8 cellular contexts compared by ENCODE assay signal in genomic region chr1:23742670-23743286, GRCh38. TPM values are rescaled to one million over a fixed set of nuclear protein-coding genes. Genes with fewer than 3 reads are reported as not detected.
A peak's percentile ranks its signal among the peaks of the same experiment; 100 is the strongest.
DNase-seq lines count a peak whose midpoint lies in the region; ATAC-seq and TF ChIP-seq lines count a peak whose summit lies in the region.

No MANE protein-coding gene starts in this region.

- H3K9me3 Mint-ChIP-seq in activated B cell treated with CpG ODN at 0.5 μM for 24 hours (no peaks in the 10 kb centered on the region), osteocyte (ENCODE audit: unreplicated experiment) (no peaks in the 10 kb centered on the region)

- no peak for TF ChIP-seq CTCF in activated B cell treated with CpG ODN at 0.5 μM for 24 hours (IDR thresholded peaks at IDR 0.05)
- TF ChIP-seq CTCF in fibroblast of mammary gland (conservative IDR thresholded peaks at IDR 0.05; ENCODE audit: control insufficient read depth, insufficient read depth, low read depth, low read length) = no peak
- TF ChIP-seq CTCF in osteocyte (IDR thresholded peaks at IDR 0.05) = no peak

- DNase-seq in NCI-H1694 (lab: John Stamatoyannopoulos, UW) = peak; percentile 5
- DNase-seq in NCI-H1694 treated with DMSO at 0.1 percent for 48 hours (lab: John Stamatoyannopoulos, UW) = no peak
- DNase-seq in activated B cell treated with CpG ODN at 0.5 μM for 24 hours = no peak
- no peak for DNase-seq in fibroblast of mammary gland (ENCODE audit: low read depth)
- DNase-seq in osteocyte (ENCODE audit: extremely low spot score, unreplicated experiment) = no peak
- no peak for DNase-seq in GOT3 (lab: John Stamatoyannopoulos, UW)

- CTCF ChIA-PET in activated B cell treated with CpG ODN at 0.5 μM for 24 hours (lab: Charles Lee) = interaction anchor here (0.9 to 4.7 kb wide), 6 partner anchors 9 to 108 kb away, joined by 3 to 40 read pairs (median 4); partner anchors contain the start of gene RPL11

- ATAC-seq in HG03064 (IDR thresholded peaks at IDR 0.05; ENCODE audit: low read depth, unreplicated experiment) (peak; percentile 13), activated B cell treated with CpG ODN at 0.5 μM for 24 hours (ENCODE audit: low read depth) (peak; percentile 36), GM19452 (IDR thresholded peaks at IDR 0.05; ENCODE audit: unreplicated experiment) (no peak)

- H3K4me3 ChIP-seq in fibroblast of mammary gland (ENCODE audit: control insufficient read depth, low read depth, low read length) = peak overlapping the region; percentile 82

- POLR2A ChIA-PET in activated B cell treated with CpG ODN at 0.5 μM for 24 hours (lab: Charles Lee) = interaction anchor here (0.6 to 10.6 kb wide), 12 partner anchors 8 to 1505 kb away, joined by 3 to 229 read pairs (median 4); partner anchors contain the start of genes GALE, RPL11, RSRP1 and SYF2

- peak overlapping the region; percentile 88 for H3K27ac Mint-ChIP-seq in activated B cell treated with CpG ODN at 0.5 μM for 24 hours
- H3K27ac Mint-ChIP-seq in osteocyte (ENCODE audit: unreplicated experiment) = peak overlapping the region; percentile 88

- H3K4me1 Mint-ChIP-seq in activated B cell treated with CpG ODN at 0.5 μM for 24 hours (peaks cover 48% of the 10 kb centered on the region), osteocyte (ENCODE audit: unreplicated experiment) (peaks cover 35% of the 10 kb centered on the region)

- intact Hi-C loops in activated B cell treated with CpG ODN at 0.5 μM for 24 hours (cut with micrococcal nuclease) = loop anchor here (1.0 kb wide), 3 partner anchors 14 to 51 kb away; partner anchors contain the start of gene RPL11

- H3K36me3 Mint-ChIP-seq in activated B cell treated with CpG ODN at 0.5 μM for 24 hours (ENCODE audit: low read depth) (peaks cover 29% of the 10 kb centered on the region), osteocyte (ENCODE audit: unreplicated experiment) (peaks cover 4% of the 10 kb centered on the region)

- no peaks in the 10 kb centered on the region for H3K27me3 Mint-ChIP-seq in activated B cell treated with CpG ODN at 0.5 μM for 24 hours
- no peaks in the 10 kb centered on the region for H3K27me3 Mint-ChIP-seq in osteocyte (ENCODE audit: unreplicated experiment)

- peak overlapping the region; percentile 90 for H3K4me3 Mint-ChIP-seq in activated B cell treated with CpG ODN at 0.5 μM for 24 hours
- H3K4me3 Mint-ChIP-seq in osteocyte (ENCODE audit: unreplicated experiment) = peak overlapping the region; percentile 82

RNA-seq across cellular contexts. Expression of gene ELOA, which starts 0.5 kb away (rescaled TPM):
- 70.2 and 72.6 TPM in 2 replicates for total RNA-seq in activated B cell treated with CpG ODN at 0.5 μM for 24 hours
- total RNA-seq in osteocyte = 41.4 and 47.0 TPM in 2 replicates

RNA-seq across cellular contexts. Expression of gene PITHD1, which starts 35.4 kb away (rescaled TPM):
- total RNA-seq in activated B cell treated with CpG ODN at 0.5 μM for 24 hours (58.7 and 63.3 TPM in 2 replicates), osteocyte (42.4 and 44.3 TPM in 2 replicates)

RNA-seq across cellular contexts. Expression of gene LYPLA2, which starts 48.2 kb away (rescaled TPM):
- total RNA-seq in activated B cell treated with CpG ODN at 0.5 μM for 24 hours = 75.8 and 81.6 TPM in 2 replicates
- 39.2 and 39.9 TPM in 2 replicates for total RNA-seq in osteocyte

RNA-seq across cellular contexts. Expression of gene RPL11, which starts 51.2 kb away (rescaled TPM):
- total RNA-seq in activated B cell treated with CpG ODN at 0.5 μM for 24 hours = 1,956 and 2,021 TPM in 2 replicates
- total RNA-seq in osteocyte = 823 and 843 TPM in 2 replicates

RNA-seq across cellular contexts. Expression of gene GALE, which starts 57.8 kb away (rescaled TPM):
- total RNA-seq in activated B cell treated with CpG ODN at 0.5 μM for 24 hours = 15.9 and 16.4 TPM in 2 replicates
- total RNA-seq in osteocyte = 17.5 and 20.0 TPM in 2 replicates
